In genomic region chr21:42252778-42253340, GRCh38 we compare ENCODE assay signal across 13 cellular contexts.
"Had no signal": no experiment of that assay in that cellular context is flagged by ENCODE, and none has a peak within 500 bp of the region (broad histone marks: within the 10 kb centered on the region; RNA-seq: fewer than 3 reads in every experiment).

No MANE protein-coding gene starts in this region.

- H3K9me3 ChIP-seq: colonic mucosa, left lung, psoas muscle, testis, upper lobe of left lung had no signal

- ATAC-seq: left lung, psoas muscle, right cardiac atrium had no signal

- H3K27ac ChIP-seq: colonic mucosa, left lung, psoas muscle, testis, upper lobe of left lung, WERI-Rb-1 had no signal

- H3K36me3 ChIP-seq: colonic mucosa, left lung, WERI-Rb-1 had no signal

- H3K4me3 ChIP-seq: colonic mucosa, left lung, psoas muscle, testis, upper lobe of left lung had no signal

- H3K4me1 ChIP-seq: colonic mucosa had no signal

- H3K27me3 ChIP-seq: colonic mucosa, left lung, testis, upper lobe of left lung had no signal

- DNase-seq: activated CD4-positive, alpha-beta T cell treated with anti-CD3 and anti-CD28 coated beads, Interleukin-2, amount 50 U/mL, for 48 hours; activated T-cell treated with anti-CD3 and anti-CD28 coated beads for 4 hours; colonic mucosa; naive B cell; right cardiac atrium; T-helper 2 cell; testis; upper lobe of left lung; WERI-Rb-1 had no signal

- FAIRE-seq: frontal cortex, keratinocyte had no signal
